In the genomic region with DNA sequence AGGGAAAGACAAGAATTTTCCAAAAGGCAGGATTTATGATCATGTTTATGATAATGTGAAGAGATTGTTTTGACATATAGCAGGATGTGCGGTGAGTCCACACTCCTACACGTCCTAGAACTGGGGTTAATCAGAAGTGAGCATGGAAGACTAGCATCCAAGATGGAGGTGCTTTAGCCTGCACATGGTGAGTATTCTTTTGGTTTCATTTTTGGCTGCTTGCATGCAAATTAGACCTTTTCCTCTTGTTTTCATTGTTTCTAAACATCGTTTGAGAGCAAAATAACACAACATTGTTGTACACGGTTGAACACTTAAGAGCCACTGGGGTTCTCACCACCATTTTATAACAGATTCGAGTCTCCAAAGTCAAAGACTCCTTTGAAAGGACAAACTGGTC, we compare ENCODE assay signal across 33 cellular contexts.
"Had no signal": no experiment of that assay in that cellular context is flagged by ENCODE, and none has a peak within 500 bp of the region (broad histone marks: within the 10 kb centered on the region; RNA-seq: fewer than 3 reads in every experiment).

No MANE protein-coding gene starts in this region.

- ATAC-seq: activated CD4-positive, CD25-positive, alpha-beta regulatory T cell treated with anti-CD3 and anti-CD28 coated beads, Interleukin-2, amount 50 U/mL, for 24 hours; activated CD8-positive, alpha-beta T cell treated with anti-CD3 and anti-CD28 coated beads for 36 hours; activated T-cell treated with anti-CD3 and anti-CD28 coated beads, Interleukin-2, amount 50 U/mL, for 4 hours; activated T-helper 17 cell treated with anti-CD3 and anti-CD28 coated beads, Interleukin-2, amount 50 U/mL, for 72 hours; effector memory CD8-positive, alpha-beta T cell; gastrocnemius medialis; heart left ventricle; T-helper 17 cell had no signal

- H3K27ac ChIP-seq: brain microvascular endothelial cell, epithelial cell of prostate, esophagus squamous epithelium, gastrocnemius medialis, heart left ventricle, WERI-Rb-1 had no signal

- H3K36me3 ChIP-seq: brain microvascular endothelial cell, esophagus squamous epithelium, gastrocnemius medialis, heart left ventricle, WERI-Rb-1 had no signal

- H3K27me3 ChIP-seq: brain microvascular endothelial cell, gastrocnemius medialis had no signal

- DNase-seq: activated B cell treated with CpG ODN at 0.5 μM for 24 hours; activated CD4-positive, alpha-beta T cell treated with anti-CD3 and anti-CD28 coated beads for 48 hours; activated CD4-positive, alpha-beta T cell treated with anti-CD3 and anti-CD28 coated beads, Interleukin-2, amount 50 U/mL, for 1 hour; activated CD4-positive, alpha-beta T cell treated with anti-CD3 and anti-CD28 coated beads, Interleukin-2, amount 50 U/mL, for 48 hours; activated CD8-positive, alpha-beta memory T cell treated with anti-CD3 and anti-CD28 coated beads for 24 hours; activated CD8-positive, alpha-beta T cell treated with anti-CD3 and anti-CD28 coated beads for 36 hours; activated effector memory CD4-positive, alpha-beta T cell treated with Interleukin-2 at 50 U/mL for 16 hours; activated gamma-delta T cell treated with Interleukin-2 at 50 U/mL for 16 hours; activated naive CD4-positive, alpha-beta T cell treated with anti-CD3 and anti-CD28 coated beads, Interleukin-2, amount 50 U/mL, for 16 hours; activated naive CD4-positive, alpha-beta T cell treated with Interleukin-2 at 50 U/mL for 16 hours; activated T-cell treated with anti-CD3 and anti-CD28 coated beads, Interleukin-2, amount 50 U/mL, for 4 hours; amniotic stem cell; anterior cingulate cortex; brain microvascular endothelial cell; cortex of kidney; dermis blood vessel endothelial cell; effector CD4-positive, alpha-beta T cell; effector memory CD8-positive, alpha-beta T cell; esophagus squamous epithelium; foreskin fibroblast; gastrocnemius medialis; glutamatergic neuron; heart left ventricle; T-helper 1 cell; T-helper 17 cell; T1000; WERI-Rb-1 had no signal

- H3K4me1 ChIP-seq: gastrocnemius medialis, heart left ventricle had no signal

- H3K9me3 ChIP-seq: esophagus squamous epithelium, gastrocnemius medialis, heart left ventricle had no signal

- FAIRE-seq: astrocyte, bronchial epithelial cell, colon had no signal

- H3K4me3 ChIP-seq: esophagus squamous epithelium, gastrocnemius medialis, heart left ventricle had no signal
